1 cellular context compared by ENCODE assay signal in the genomic region with DNA sequence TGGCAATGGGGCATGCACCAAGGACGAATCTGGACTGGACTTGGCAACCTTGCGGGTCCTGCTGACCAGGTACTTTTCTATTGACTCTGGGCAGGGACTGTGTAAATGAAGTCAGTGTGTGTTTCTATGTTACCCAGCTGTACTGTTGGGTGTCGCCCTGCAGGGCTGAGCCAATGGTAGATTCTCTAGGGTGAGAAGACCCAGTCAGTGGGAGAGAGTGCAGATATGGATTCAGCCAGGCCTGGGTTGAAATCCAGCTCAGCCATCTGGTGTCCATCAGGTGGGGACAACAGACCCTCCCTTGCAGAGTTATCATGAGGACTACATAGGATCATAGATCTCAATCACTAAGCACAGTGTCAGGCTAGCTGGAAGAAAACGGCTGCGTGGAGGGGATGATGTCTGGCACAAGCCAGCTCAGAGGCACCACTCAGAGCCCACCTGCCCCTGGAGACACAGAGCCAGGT.
TF ChIP-seq lines count a peak whose summit lies in the region.

No MANE protein-coding gene starts in this region.

TF ChIP-seq in HepG2, 621 proteins besides CTCF, POLR2A, EP300 and RAD21:
- TF ChIP-seq JARID2 (CRISPR knock-in tag; IDR thresholded peaks at IDR 0.05; ENCODE audit: insufficient replicate concordance) (no peak), ZNF598 (CRISPR knock-in tag; IDR thresholded peaks at IDR 0.05; ENCODE audit: borderline replicate concordance) (no peak), FOXA1 (IDR thresholded peaks at IDR 0.05) (no peak), FOXA1 (CRISPR knock-in tag; IDR thresholded peaks at IDR 0.05) (peak; percentile 62; the same call in 1 of the 2 replicates), NCOR1 (IDR thresholded peaks at IDR 0.05; ENCODE audit: borderline replicate concordance, low read length) (no peak), EED (CRISPR knock-in tag; IDR thresholded peaks at IDR 0.05) (no peak), RFX5 (IDR thresholded peaks at IDR 0.05; ENCODE audit: low read depth, low read length) (0 out of 2 replicates have a peak, but pooled peaks have one; percentile 9), NR2F2 (IDR thresholded peaks at IDR 0.05; ENCODE audit: borderline replicate concordance, low read depth) (no peak), TFAP4 (IDR thresholded peaks at IDR 0.05; ENCODE audit: borderline replicate concordance, low read depth) (peak; percentile 84; the same call in 1 of the 2 replicates), HNF4A (CRISPR knock-in tag; IDR thresholded peaks at IDR 0.05) (peak; percentile 14; the same call in 1 of the 2 replicates), ZNF12 (CRISPR knock-in tag; IDR thresholded peaks at IDR 0.05) (0 out of 2 replicates have a peak, but pooled peaks have one; percentile 28), THAP9 (CRISPR knock-in tag; IDR thresholded peaks at IDR 0.05; ENCODE audit: borderline replicate concordance) (no peak), ZFP1 (CRISPR knock-in tag; IDR thresholded peaks at IDR 0.05) (peak; percentile 91; the same call in 1 of the 2 replicates), ZNF24 (IDR thresholded peaks at IDR 0.05) (no peak), MAFF (IDR thresholded peaks at IDR 0.05; ENCODE audit: low read depth, low read length) (peak; percentile 60), ZNF614 (CRISPR knock-in tag; IDR thresholded peaks at IDR 0.05; ENCODE audit: borderline replicate concordance) (no peak), WIZ (CRISPR knock-in tag; IDR thresholded peaks at IDR 0.05) (no peak), PRDM10 (CRISPR knock-in tag; IDR thresholded peaks at IDR 0.05; ENCODE audit: low read depth) (peak; percentile 75; the same call in 1 of the 2 replicates), MAFK (conservative IDR thresholded peaks at IDR 0.05 in 1 of 2, IDR thresholded peaks at IDR 0.05 in 1 of 2; ENCODE audit: low read length in 2 of 2) (peak; percentile 43 to 60; a peak in 3 of 4 replicates)
- TF ChIP-seq, protein P1, sequence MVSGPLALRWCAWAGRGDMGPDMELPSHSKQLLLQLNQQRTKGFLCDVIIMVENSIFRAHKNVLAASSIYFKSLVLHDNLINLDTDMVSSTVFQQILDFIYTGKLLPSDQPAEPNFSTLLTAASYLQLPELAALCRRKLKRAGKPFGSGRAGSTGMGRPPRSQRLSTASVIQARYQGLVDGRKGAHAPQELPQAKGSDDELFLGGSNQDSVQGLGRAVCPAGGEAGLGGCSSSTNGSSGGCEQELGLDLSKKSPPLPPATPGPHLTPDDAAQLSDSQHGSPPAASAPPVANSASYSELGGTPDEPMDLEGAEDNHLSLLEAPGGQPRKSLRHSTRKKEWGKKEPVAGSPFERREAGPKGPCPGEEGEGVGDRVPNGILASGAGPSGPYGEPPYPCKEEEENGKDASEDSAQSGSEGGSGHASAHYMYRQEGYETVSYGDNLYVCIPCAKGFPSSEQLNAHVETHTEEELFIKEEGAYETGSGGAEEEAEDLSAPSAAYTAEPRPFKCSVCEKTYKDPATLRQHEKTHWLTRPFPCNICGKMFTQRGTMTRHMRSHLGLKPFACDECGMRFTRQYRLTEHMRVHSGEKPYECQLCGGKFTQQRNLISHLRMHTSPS (CRISPR knock-in tag; IDR thresholded peaks at IDR 0.05; ENCODE audit: low read depth), result peak; percentile 43; the same call in 1 of the 2 replicates
TF ChIP-seq in HepG2: peak in this region for 10.
